In the genomic region with DNA sequence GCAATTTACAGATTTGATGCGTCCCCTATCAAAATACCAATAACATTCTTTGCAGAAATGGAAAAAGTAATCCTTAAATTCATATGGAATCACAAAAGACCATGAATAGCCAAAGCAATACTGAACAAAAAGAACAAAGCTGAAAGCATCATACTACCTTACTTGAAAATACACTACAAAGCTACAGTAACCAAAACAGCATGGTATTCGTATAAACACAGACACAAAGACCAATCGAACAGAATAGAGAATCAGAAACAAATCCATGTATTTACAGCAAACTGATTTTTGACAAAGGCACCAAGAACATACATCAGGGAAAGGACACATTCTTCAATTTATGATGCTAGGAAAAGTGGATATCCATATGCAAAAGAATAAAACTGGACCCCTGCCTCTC, we compare ENCODE assay signal across 6 cellular contexts.
"Had no signal": no experiment of that assay in that cellular context is flagged by ENCODE, and none has a peak within 500 bp of the region (broad histone marks: within the 10 kb centered on the region; RNA-seq: fewer than 3 reads in every experiment).

No MANE protein-coding gene starts in this region.

- H3K4me3 ChIP-seq: GM12878 had no signal

- DNase-seq: GF-D8 had no signal

- ATAC-seq: GM12878 had no signal

- FAIRE-seq: G401.6, GM12878, GM12891, GM12892, GM19239 had no signal
